8 cellular contexts compared by ENCODE assay signal in genomic region chr3:51386159-51386851, GRCh38. TPM values are rescaled to one million over a fixed set of nuclear protein-coding genes. Genes with fewer than 3 reads are reported as not detected.
DNase-seq lines count a peak whose midpoint lies in the region; ATAC-seq and TF ChIP-seq lines count a peak whose summit lies in the region.

No MANE protein-coding gene starts in this region.

- H3K27me3 Mint-ChIP-seq in Caco-2 (ENCODE audit: insufficient read depth, unreplicated experiment): no peaks in the 10 kb centered on the region
- peaks cover 10% of the 10 kb centered on the region for H3K27me3 Mint-ChIP-seq in neural progenitor cell (ENCODE audit: insufficient read depth, low read depth)

- intact Hi-C loops in Caco-2 (cut with micrococcal nuclease; ENCODE audit: unreplicated experiment): no loop called here

- TSS peak; percentile 45 for BruUV-seq in Caco-2 (replicated peaks; lab: Mats Ljungman, UMichigan)

- H3K4me3 Mint-ChIP-seq in Caco-2 (ENCODE audit: unreplicated experiment) (peak overlapping the region; percentile 96), neural progenitor cell (peak overlapping the region; percentile 99)

- H3K36me3 ChIP-seq in Caco-2 (ENCODE audit: control insufficient read depth, insufficient read depth, low read length): peaks cover 1% of the 10 kb centered on the region
- peaks cover 51% of the 10 kb centered on the region for H3K36me3 ChIP-seq in NT2/D1 (ENCODE audit: insufficient read depth, insufficient read length, low read length)
- H3K36me3 ChIP-seq in effector memory CD4-positive, alpha-beta T cell (ENCODE audit: control insufficient read depth, insufficient read depth, low read length): peaks cover 18% of the 10 kb centered on the region
- no peaks in the 10 kb centered on the region for H3K36me3 ChIP-seq in neural progenitor cell

- CTCF ChIA-PET in Caco-2 (lab: Charles Lee): interaction anchor here (1.1 to 1.9 kb wide), 2 partner anchors 114 to 770 kb away, joined by 3 to 12 read pairs; partner anchors contain the start of genes DCAF1 and MAPKAPK3

- H3K4me1 ChIP-seq in Caco-2: peaks cover 51% of the 10 kb centered on the region
- peaks cover 7% of the 10 kb centered on the region for H3K4me1 ChIP-seq in NT2/D1 (ENCODE audit: insufficient read depth, insufficient read length)
- peaks cover 38% of the 10 kb centered on the region for H3K4me1 ChIP-seq in effector memory CD4-positive, alpha-beta T cell (ENCODE audit: control insufficient read depth, insufficient read depth, low read length, poor library complexity, severe bottlenecking)
- H3K4me1 ChIP-seq in neural progenitor cell: peaks cover 22% of the 10 kb centered on the region

- no peak for DNase-seq in Caco-2
- no peak for DNase-seq in NT2/D1 (ENCODE audit: low read depth, low spot score)
- no peak for DNase-seq in effector memory CD4-positive, alpha-beta T cell
- no peak for DNase-seq in neural progenitor cell (ENCODE audit: low spot score)
- no peak for DNase-seq in stimulated activated CD4-positive, alpha-beta T cell treated with anti-CD3 and anti-CD28 coated beads, Interleukin-2, amount 100 ng/mL, for 48 hours
- DNase-seq in omental fat pad (ENCODE audit: low spot score): no peak

- peaks cover 60% of the 10 kb centered on the region for H3F3A ChIP-seq in neural progenitor cell (ENCODE audit: low read depth)

- peaks cover 23% of the 10 kb centered on the region for H3K4me1 Mint-ChIP-seq in Caco-2 (ENCODE audit: low read depth, unreplicated experiment)
- peaks cover 40% of the 10 kb centered on the region for H3K4me1 Mint-ChIP-seq in neural progenitor cell

- peaks cover 49% of the 10 kb centered on the region for H3K79me2 ChIP-seq in neural progenitor cell (ENCODE audit: low read depth)

- H3K36me3 Mint-ChIP-seq in Caco-2 (ENCODE audit: insufficient read depth, unreplicated experiment) (peaks cover 55% of the 10 kb centered on the region), neural progenitor cell (peaks cover 24% of the 10 kb centered on the region)

- H3K4me3 ChIP-seq in Caco-2 (ENCODE audit: low read depth, low read length) (peak overlapping the region; percentile 75), NT2/D1 (ENCODE audit: insufficient read length, low read depth) (peak overlapping the region; percentile 90), neural progenitor cell (peak overlapping the region; percentile 79)
- peak overlapping the region; percentile 95 for H3K4me3 ChIP-seq in effector memory CD4-positive, alpha-beta T cell (ENCODE audit: insufficient read depth, low read depth, low read length, poor library complexity, severe bottlenecking)

- peaks cover 36% of the 10 kb centered on the region for H4K20me1 ChIP-seq in neural progenitor cell (ENCODE audit: low read depth)

- H3K9me3 Mint-ChIP-seq in Caco-2 (ENCODE audit: unreplicated experiment) (no peaks in the 10 kb centered on the region), neural progenitor cell (no peaks in the 10 kb centered on the region)

- peak overlapping the region; percentile 89 for H3K9ac ChIP-seq in NT2/D1 (ENCODE audit: insufficient read length, low read depth)
- peak overlapping the region; percentile 88 for H3K9ac ChIP-seq in neural progenitor cell

- ATAC-seq in HG03175 (IDR thresholded peaks at IDR 0.05; ENCODE audit: unreplicated experiment) (no peak), GM21576 (IDR thresholded peaks at IDR 0.05; ENCODE audit: unreplicated experiment) (no peak), omental fat pad (ENCODE audit: low FRiP score) (no peak)

- H3K4me2 ChIP-seq in neural progenitor cell: peak overlapping the region; percentile 85

- TF ChIP-seq CTCF in Caco-2 (IDR thresholded peaks at IDR 0.05; ENCODE audit: insufficient read depth in 1 of 2, low read depth in 1 of 2, low read length in 1 of 2, severe bottlenecking in 1 of 2, unreplicated experiment in 1 of 2) (no peak), neural progenitor cell (IDR thresholded peaks at IDR 0.05) (no peak), omental fat pad (IDR thresholded peaks at IDR 0.05) (no peak)

- H3K27ac Mint-ChIP-seq in Caco-2 (ENCODE audit: unreplicated experiment): peak overlapping the region; percentile 93
- no peak overlapping the region for H3K27ac Mint-ChIP-seq in neural progenitor cell

- peak overlapping the region; percentile 95 for H3K27ac ChIP-seq in effector memory CD4-positive, alpha-beta T cell (ENCODE audit: insufficient read depth, low read length, poor library complexity, severe bottlenecking)
- no peak overlapping the region for H3K27ac ChIP-seq in neural progenitor cell

- POLR2A ChIA-PET in Caco-2 (lab: Charles Lee): interaction anchor here (1.0 to 1.5 kb wide), 5 partner anchors 9 to 817 kb away, joined by 3 to 13 read pairs (median 4); partner anchors contain the start of genes ACY1, DCAF1 and HEMK1

- no peak overlapping the region for H2AFZ ChIP-seq in neural progenitor cell (replicated peaks)

- H3K27me3 ChIP-seq in Caco-2 (replicated peaks; ENCODE audit: control insufficient read depth, insufficient read depth, low read length) (no peaks in the 10 kb centered on the region), NT2/D1 (ENCODE audit: insufficient read depth, insufficient read length) (no peaks in the 10 kb centered on the region), neural progenitor cell (no peaks in the 10 kb centered on the region)
- H3K27me3 ChIP-seq in effector memory CD4-positive, alpha-beta T cell (replicated peaks; ENCODE audit: control insufficient read depth, insufficient read depth, low read length, poor library complexity, severe bottlenecking): no peaks in the 10 kb centered on the region

- no peaks in the 10 kb centered on the region for H3K9me3 ChIP-seq in Caco-2
- peaks cover 30% of the 10 kb centered on the region; the same call in 1 of the 2 replicates for H3K9me3 ChIP-seq in NT2/D1 (ENCODE audit: insufficient read depth, low read length)
- no peaks in the 10 kb centered on the region for H3K9me3 ChIP-seq in effector memory CD4-positive, alpha-beta T cell (ENCODE audit: control insufficient read depth, low read length)
- H3K9me3 ChIP-seq in neural progenitor cell (ENCODE audit: low read depth): no peaks in the 10 kb centered on the region

RNA-seq across cellular contexts. Expression of gene MANF, which starts 1.2 kb away (rescaled TPM):
- 94.5 and 102 TPM in 2 replicates for total RNA-seq in Caco-2 (2022)
- total RNA-seq in neural progenitor cell (ENCODE audit: low replicate concordance): 51.1 and 68.9 TPM in 2 replicates
- total RNA-seq in omental fat pad: 10 to 100 TPM; 27.0 to 54.7 (median 39.4) TPM

RNA-seq across cellular contexts. Expression of gene RBM15B, which starts 4.8 kb away (rescaled TPM):
- total RNA-seq in Caco-2 (2022) (32.3 and 33.7 TPM in 2 replicates), neural progenitor cell (ENCODE audit: low replicate concordance) (28.1 and 47.9 TPM in 2 replicates), omental fat pad (10 to 100 TPM; 25.1 to 39.0 (median 27.8) TPM)
